In the genomic region with DNA sequence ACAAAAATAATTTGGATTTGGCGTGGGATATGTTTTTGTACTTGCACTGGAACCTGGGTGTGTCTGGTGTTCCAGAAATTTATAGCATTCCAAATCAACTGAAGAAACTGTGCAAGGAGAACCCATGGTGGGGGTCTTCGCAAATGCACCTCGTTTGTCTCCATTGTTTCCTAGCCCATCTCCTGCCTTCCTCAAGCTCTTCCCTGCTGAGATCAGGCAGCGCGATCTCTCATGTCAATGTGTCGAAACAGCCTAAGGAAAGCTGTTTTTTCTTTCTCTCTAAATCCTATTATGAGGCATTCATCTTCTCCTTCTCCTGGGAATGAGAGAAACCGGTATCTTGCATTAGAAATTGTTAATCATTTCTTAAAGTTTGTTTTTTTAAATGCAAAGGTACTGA, we compare ENCODE assay signal across 1 cellular context.
TF ChIP-seq lines count a peak whose summit lies in the region.

No MANE protein-coding gene starts in this region.

TF ChIP-seq in IMR-90, 13 proteins besides CTCF, POLR2A, EP300 and RAD21 (continued from another document):
- TF ChIP-seq ELK1 (IDR thresholded peaks at IDR 0.05; ENCODE audit: borderline replicate concordance, low read depth, low read length) (no peak), RCOR1 (IDR thresholded peaks at IDR 0.05; ENCODE audit: insufficient replicate concordance, low read length) (no peak), CEBPB (IDR thresholded peaks at IDR 0.05; ENCODE audit: low read depth, low read length) (no peak), NFE2L2 (IDR thresholded peaks at IDR 0.05; ENCODE audit: low read depth, low read length) (no peak), FOS (IDR thresholded peaks at IDR 0.05; ENCODE audit: low read depth, low read length) (no peak), RFX5 (IDR thresholded peaks at IDR 0.05; ENCODE audit: low read depth, low read length) (no peak), MAFK (IDR thresholded peaks at IDR 0.05; ENCODE audit: low read depth, low read length) (no peak), USF2 (IDR thresholded peaks at IDR 0.05; ENCODE audit: low read depth, low read length) (no peak)
